In the genomic region with DNA sequence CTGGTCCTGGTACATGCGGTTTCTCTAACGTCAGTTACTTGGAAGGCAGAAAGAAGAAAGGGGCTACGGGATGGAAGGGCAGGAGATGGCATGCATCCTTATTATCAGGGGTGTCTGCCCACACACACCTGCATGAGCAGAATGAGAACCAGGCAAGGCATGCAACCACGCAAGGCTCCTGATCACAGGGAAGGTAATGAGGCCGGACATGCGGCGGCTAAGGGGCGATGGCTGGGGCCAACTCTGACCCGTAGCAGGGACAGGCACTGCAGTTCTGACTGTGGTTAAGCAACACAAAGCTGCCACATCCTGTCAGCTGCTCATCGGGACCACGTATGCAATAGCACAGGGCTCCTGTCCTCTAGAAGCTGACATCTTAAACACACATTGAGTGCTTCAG, we compare ENCODE assay signal across 8 cellular contexts.
DNase-seq lines count a peak whose midpoint lies in the region; ATAC-seq lines count a peak whose summit lies in the region.

No MANE protein-coding gene starts in this region.

- DNase-seq in activated CD4-positive, alpha-beta T cell treated with anti-CD3 and anti-CD28 coated beads, Interleukin-2, amount 50 U/mL, for 1 hour, result peak; percentile 30
- DNase-seq in left lobe of liver (ENCODE audit: low spot score), result no peak
- DNase-seq in DMS79 (lab: John Stamatoyannopoulos, UW), result no peak
- DNase-seq in 8988T, result no peak
- no peak for DNase-seq in NCI-H1105 treated with DMSO at 0.1 percent for 48 hours (lab: John Stamatoyannopoulos, UW)
- DNase-seq in NCI-H1417 (lab: John Stamatoyannopoulos, UW), result no peak

- ATAC-seq in GM19397 (IDR thresholded peaks at IDR 0.05; ENCODE audit: unreplicated experiment) (peak; percentile 89), HG03342 (IDR thresholded peaks at IDR 0.05; ENCODE audit: unreplicated experiment) (peak; percentile 70), left lobe of liver (peak; percentile 2)

Comparison
In these comparisons a context has a peak if more than half of its experiments do, and no peak if none do; other contexts are left out.
1. ATAC-seq: peak in every context shown above with its lines; median percentile 89 in GM19397; 70 in HG03342; 2 in left lobe of liver.